Comparison of ENCODE assay signal across 31 cellular contexts in the genomic region with DNA sequence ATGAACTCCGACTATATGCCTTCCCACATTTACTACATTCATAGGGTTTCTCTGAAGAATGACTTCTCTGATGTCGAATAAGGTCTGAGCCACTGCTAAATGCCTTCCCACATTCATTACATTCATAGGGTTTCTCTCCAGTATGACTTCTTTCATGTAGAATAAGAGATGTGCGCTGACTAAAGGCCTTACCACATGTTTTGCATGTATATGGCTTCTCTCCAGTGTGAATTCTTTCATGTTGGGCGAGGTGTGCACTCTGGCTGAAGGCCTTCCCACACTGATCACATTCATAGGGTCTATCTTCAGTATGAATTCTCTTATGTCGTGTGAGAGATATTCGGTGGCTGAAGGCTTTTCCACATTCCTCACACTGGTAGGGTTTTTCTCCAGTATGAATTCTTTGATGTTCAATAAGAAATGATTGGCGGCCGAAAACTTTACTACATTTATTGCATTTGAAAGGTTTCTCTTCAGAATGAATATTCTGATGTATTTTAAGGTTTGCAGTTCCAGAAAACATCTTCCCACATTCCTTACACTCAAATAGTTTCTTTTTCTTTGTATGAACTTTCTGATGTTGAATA. TPM values are rescaled to one million over a fixed set of nuclear protein-coding genes. Genes with fewer than 3 reads are reported as not detected.
"Had no signal": no experiment of that assay in that cellular context is flagged by ENCODE, and none has a peak within 500 bp of the region (broad histone marks: within the 10 kb centered on the region; RNA-seq: fewer than 3 reads in every experiment).

No MANE protein-coding gene starts in this region.

- ATAC-seq: left colon; naive thymus-derived CD8-positive, alpha-beta T cell; pancreas; stimulated activated naive B cell treated with anti-CD40 and anti-IgM and Interleukin-4, amounts not matched to agents 10 μg/mL and 1 μg/mL and 100 μg/mL, for 72 hours had no signal

- H3K4me1 ChIP-seq: ascending aorta, colonic mucosa, pancreas, prostate gland, stomach, testis, transverse colon had no signal

- H3K4me3 ChIP-seq: ascending aorta, cardiac muscle cell, colonic mucosa, dorsolateral prefrontal cortex, pancreas, prostate gland, smooth muscle cell, stomach, testis, transverse colon had no signal

- DNase-seq: activated CD4-positive, alpha-beta memory T cell treated with anti-CD3 and anti-CD28 coated beads for 36 hours; activated CD4-positive, alpha-beta T cell treated with anti-CD3 and anti-CD28 coated beads, Interleukin-2, amount 10 ng/mL, durations not matched to agents 24 days and 14 days; activated CD4-positive, CD25-positive, alpha-beta regulatory T cell treated with anti-CD3 and anti-CD28 coated beads, Interleukin-2, amount 50 U/mL, for 72 hours; activated CD8-positive, alpha-beta memory T cell treated with anti-CD3 and anti-CD28 coated beads, Interleukin-2, amount 50 U/mL, for 4 hours; activated effector memory CD4-positive, alpha-beta T cell treated with anti-CD3 and anti-CD28 coated beads, Interleukin-2, amount 50 U/mL, for 16 hours; activated naive CD4-positive, alpha-beta T cell treated with anti-CD3 and anti-CD28 coated beads for 36 hours; activated naive CD8-positive, alpha-beta T cell treated with anti-CD3 and anti-CD28 coated beads for 36 hours; activated T-cell treated with anti-CD3 and anti-CD28 coated beads, Interleukin-2, amount 50 U/mL, for 1 hour; cerebellar nuclear complex; colonic mucosa; dorsolateral prefrontal cortex; effector memory CD4-positive, alpha-beta T cell; head of caudate nucleus; hippocampal formation; left colon; midbrain; naive thymus-derived CD8-positive, alpha-beta T cell; nucleus accumbens; pancreas; retina; stimulated activated CD4-positive, alpha-beta T cell treated with anti-CD3 and anti-CD28 coated beads, Interleukin-1b, Interleukin-23, amount 100 ng/mL, for 48 hours; stimulated activated naive B cell treated with anti-CD40 and anti-IgM and Interleukin-4, amounts not matched to agents 10 μg/mL and 1 μg/mL and 100 μg/mL, for 72 hours; stomach; T-helper 2 cell; testis; transverse colon had no signal

- H3K36me3 ChIP-seq: cardiac muscle cell, colonic mucosa, pancreas, prostate gland had no signal

- H3K27ac ChIP-seq: ascending aorta, cardiac muscle cell, colonic mucosa, dorsolateral prefrontal cortex, pancreas, prostate gland, stomach, testis, transverse colon had no signal

- H3K9me3 ChIP-seq: colonic mucosa had no signal

- H3K27me3 ChIP-seq: ascending aorta, cardiac muscle cell, colonic mucosa, dorsolateral prefrontal cortex, pancreas, stomach, testis, transverse colon had no signal

- H3K4me2 ChIP-seq: smooth muscle cell had no signal

RNA-seq across cellular contexts. Expression of gene ZNF667, which starts 35.8 kb away (rescaled TPM):
- total RNA-seq: activated CD4-positive, alpha-beta memory T cell treated with anti-CD3 and anti-CD28 coated beads for 36 hours; activated CD4-positive, alpha-beta T cell treated with anti-CD3 and anti-CD28 coated beads, Interleukin-2, amount 10 ng/mL, durations not matched to agents 24 days and 14 days; neural crest cell had no signal
